Comparison of ENCODE assay signal across 14 cellular contexts in the genomic region with DNA sequence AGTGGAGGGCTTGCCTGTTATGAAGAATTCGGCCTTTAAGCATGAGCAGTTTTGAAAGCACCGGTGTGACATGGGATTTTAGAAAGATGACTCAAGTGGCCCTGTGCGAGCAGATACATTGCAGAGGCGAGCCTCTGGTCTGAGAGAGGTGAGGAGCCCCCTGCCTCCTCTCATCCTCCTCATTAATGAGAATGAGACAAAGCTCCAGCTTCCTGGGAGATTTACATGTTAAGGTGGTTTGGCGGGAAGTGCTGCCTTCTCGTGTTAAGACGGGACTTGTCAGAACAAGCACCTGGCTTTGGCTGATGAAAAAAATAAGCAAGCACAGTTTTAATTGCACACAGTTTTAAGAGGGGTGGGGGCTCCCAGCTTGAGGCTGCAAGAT.
DNase-seq lines count a peak whose midpoint lies in the region; TF ChIP-seq lines count a peak whose summit lies in the region.
"Had no signal": no experiment of that assay in that cellular context is flagged by ENCODE, and none has a peak within 500 bp of the region (broad histone marks: within the 10 kb centered on the region; RNA-seq: fewer than 3 reads in every experiment).

No MANE protein-coding gene starts in this region.

- H3K4me3 ChIP-seq in HEK293 (ENCODE audit: low read depth, low read length) (no peak overlapping the region; the same call in 1 of the 2 replicates), smooth muscle cell (no peak overlapping the region)
- H3K4me3 ChIP-seq: BLaER1, K562, left lung, testis had no signal

- peak overlapping the region; percentile 58 for H3K4me2 ChIP-seq in smooth muscle cell
- H3K4me2 ChIP-seq: BLaER1 had no signal

- H3K27ac ChIP-seq in HEK293 (ENCODE audit: extremely low read depth, low read depth, low read length) (peak overlapping the region; percentile 70), epithelial cell of prostate (peak overlapping the region; percentile 97), smooth muscle cell (ENCODE audit: low read depth) (peak overlapping the region; percentile 81)
- H3K27ac ChIP-seq: BLaER1, left lung, testis had no signal

- peak overlapping the region; percentile 32 for H3K9ac ChIP-seq in smooth muscle cell (ENCODE audit: low read depth)
- H3K9ac ChIP-seq: BLaER1 had no signal

- H3K27me3 ChIP-seq in smooth muscle cell (ENCODE audit: low read depth) = no peaks in the 10 kb centered on the region
- H3K27me3 ChIP-seq: BLaER1, left lung, testis had no signal

- H4K20me1 ChIP-seq in smooth muscle cell (ENCODE audit: low read depth) = no peaks in the 10 kb centered on the region
- H4K20me1 ChIP-seq: BLaER1 had no signal

- no peak overlapping the region for H2AFZ ChIP-seq in smooth muscle cell (ENCODE audit: low read depth)

- H3K4me1 ChIP-seq in HEK293 (ENCODE audit: control insufficient read depth, insufficient read depth, low read length) (peaks cover 9% of the 10 kb centered on the region; the same call in 1 of the 2 replicates), smooth muscle cell (ENCODE audit: low read depth) (peaks cover 36% of the 10 kb centered on the region)

- POLR2A ChIA-PET in HEK293 (lab: Yijun Ruan, JAX) = no interaction called here

- TF ChIP-seq CTCF in HEK293 (tag by site-specific recombination; IDR thresholded peaks at IDR 0.05) = no peak
- TF ChIP-seq CTCF in smooth muscle cell (IDR thresholded peaks at IDR 0.05; ENCODE audit: borderline replicate concordance, insufficient read depth, poor library complexity, severe bottlenecking) = no peak

- no peaks in the 10 kb centered on the region for H3K36me3 ChIP-seq in HEK293 (ENCODE audit: control insufficient read depth in 2 of 2, insufficient read depth in 1 of 2, low read length in 2 of 2)
- H3K36me3 ChIP-seq in smooth muscle cell (ENCODE audit: low read depth) = no peaks in the 10 kb centered on the region
- H3K36me3 ChIP-seq: BLaER1, left lung had no signal

- WGBS in smooth muscle cell (ENCODE audit: low lambda C conversion rate) = 36% methylated on average over 7 of the region's 7 CpGs

- no peaks in the 10 kb centered on the region for H3K79me2 ChIP-seq in smooth muscle cell (ENCODE audit: low read depth)

- H3K9me3 ChIP-seq in HEK293 (ENCODE audit: control insufficient read depth, insufficient read depth, low read depth, low read length) (no peaks in the 10 kb centered on the region), smooth muscle cell (replicated peaks; ENCODE audit: low read depth) (no peaks in the 10 kb centered on the region)
- H3K9me3 ChIP-seq: testis had no signal

- peaks cover 4% of the 10 kb centered on the region for H3F3A ChIP-seq in smooth muscle cell (ENCODE audit: low read depth)

- CTCF ChIA-PET in HEK293 (lab: Yijun Ruan, JAX) = interaction anchor here (0.6 to 0.7 kb wide), 4 partner anchors 40 to 679 kb away, joined by 3 to 5 read pairs (median 3); no protein-coding TSS in a partner anchor

- DNase-seq in NCI-H526 treated with DMSO at 0.1 percent for 48 hours (lab: John Stamatoyannopoulos, UW) (peak; percentile 17), epithelial cell of prostate (ENCODE audit: low read depth, low spot score) (peak; percentile 61), smooth muscle cell (lab: John Stamatoyannopoulos, UW; ENCODE audit: unreplicated experiment) (no peak), MV-4-11 (lab: John Stamatoyannopoulos, UW) (no peak), HK-2 (ENCODE audit: unreplicated experiment) (no peak), activated gamma-delta T cell treated with Interleukin-2 at 50 U/mL for 16 hours (no peak)
- DNase-seq: activated CD4-positive, alpha-beta T cell treated with anti-CD3 and anti-CD28 coated beads for 36 hours; activated effector memory CD4-positive, alpha-beta T cell treated with anti-CD3 and anti-CD28 coated beads, Interleukin-2, amount 50 U/mL, for 16 hours; left lung; NCI-H1092; testis had no signal

TF ChIP-seq in HEK293, 187 proteins besides CTCF, POLR2A, EP300 and RAD21:
- no peak for TF ChIP-seq ZNF585B (tag by site-specific recombination; IDR thresholded peaks at IDR 0.05)
- no peak for TF ChIP-seq ZNF221 (tag by site-specific recombination; IDR thresholded peaks at IDR 0.05; ENCODE audit: borderline replicate concordance)
- TF ChIP-seq ZNF324 (tag by site-specific recombination; IDR thresholded peaks at IDR 0.05) = no peak
- peak; percentile 9; the same call in 1 of the 2 replicates for TF ChIP-seq MZF1 (tag by site-specific recombination; IDR thresholded peaks at IDR 0.05; ENCODE audit: borderline replicate concordance)
- no peak for TF ChIP-seq ZNF777 (tag by site-specific recombination; IDR thresholded peaks at IDR 0.05; ENCODE audit: borderline replicate concordance)
- no peak for TF ChIP-seq ZNF24 (tag by site-specific recombination; IDR thresholded peaks at IDR 0.05)
- TF ChIP-seq ZNF211 (tag by site-specific recombination; IDR thresholded peaks at IDR 0.05; ENCODE audit: low read depth) = no peak
- no peak for TF ChIP-seq ZNF133 (tag by site-specific recombination; IDR thresholded peaks at IDR 0.05)
- TF ChIP-seq, protein P1, sequence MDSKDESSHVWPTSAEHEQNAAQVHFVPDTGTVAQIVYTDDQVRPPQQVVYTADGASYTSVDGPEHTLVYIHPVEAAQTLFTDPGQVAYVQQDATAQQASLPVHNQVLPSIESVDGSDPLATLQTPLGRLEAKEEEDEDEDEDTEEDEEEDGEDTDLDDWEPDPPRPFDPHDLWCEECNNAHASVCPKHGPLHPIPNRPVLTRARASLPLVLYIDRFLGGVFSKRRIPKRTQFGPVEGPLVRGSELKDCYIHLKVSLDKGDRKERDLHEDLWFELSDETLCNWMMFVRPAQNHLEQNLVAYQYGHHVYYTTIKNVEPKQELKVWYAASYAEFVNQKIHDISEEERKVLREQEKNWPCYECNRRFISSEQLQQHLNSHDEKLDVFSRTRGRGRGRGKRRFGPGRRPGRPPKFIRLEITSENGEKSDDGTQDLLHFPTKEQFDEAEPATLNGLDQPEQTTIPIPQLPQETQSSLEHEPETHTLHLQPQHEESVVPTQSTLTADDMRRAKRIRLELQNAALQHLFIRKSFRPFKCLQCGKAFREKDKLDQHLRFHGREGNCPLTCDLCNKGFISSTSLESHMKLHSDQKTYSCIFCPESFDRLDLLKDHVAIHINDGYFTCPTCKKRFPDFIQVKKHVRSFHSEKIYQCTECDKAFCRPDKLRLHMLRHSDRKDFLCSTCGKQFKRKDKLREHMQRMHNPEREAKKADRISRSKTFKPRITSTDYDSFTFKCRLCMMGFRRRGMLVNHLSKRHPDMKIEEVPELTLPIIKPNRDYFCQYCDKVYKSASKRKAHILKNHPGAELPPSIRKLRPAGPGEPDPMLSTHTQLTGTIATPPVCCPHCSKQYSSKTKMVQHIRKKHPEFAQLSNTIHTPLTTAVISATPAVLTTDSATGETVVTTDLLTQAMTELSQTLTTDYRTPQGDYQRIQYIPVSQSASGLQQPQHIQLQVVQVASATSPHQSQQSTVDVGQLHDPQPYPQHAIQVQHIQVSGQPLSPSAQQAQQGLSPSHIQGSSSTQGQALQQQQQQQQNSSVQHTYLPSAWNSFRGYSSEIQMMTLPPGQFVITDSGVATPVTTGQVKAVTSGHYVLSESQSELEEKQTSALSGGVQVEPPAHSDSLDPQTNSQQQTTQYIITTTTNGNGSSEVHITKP (tag by site-specific recombination; IDR thresholded peaks at IDR 0.05) = peak; percentile 66
- TF ChIP-seq BCL11B (tag by site-specific recombination; IDR thresholded peaks at IDR 0.05; ENCODE audit: low read depth) = no peak
- no peak for TF ChIP-seq ZNF202 (tag by site-specific recombination; IDR thresholded peaks at IDR 0.05; ENCODE audit: borderline replicate concordance)
- TF ChIP-seq ZFHX2 (tag by site-specific recombination; conservative IDR thresholded peaks at IDR 0.05) = no peak
- 0 out of 2 replicates have a peak, but pooled peaks have one; percentile 23 for TF ChIP-seq TRIM28 (IDR thresholded peaks at IDR 0.05; ENCODE audit: borderline replicate concordance, low read length)
- TF ChIP-seq, protein P2, sequence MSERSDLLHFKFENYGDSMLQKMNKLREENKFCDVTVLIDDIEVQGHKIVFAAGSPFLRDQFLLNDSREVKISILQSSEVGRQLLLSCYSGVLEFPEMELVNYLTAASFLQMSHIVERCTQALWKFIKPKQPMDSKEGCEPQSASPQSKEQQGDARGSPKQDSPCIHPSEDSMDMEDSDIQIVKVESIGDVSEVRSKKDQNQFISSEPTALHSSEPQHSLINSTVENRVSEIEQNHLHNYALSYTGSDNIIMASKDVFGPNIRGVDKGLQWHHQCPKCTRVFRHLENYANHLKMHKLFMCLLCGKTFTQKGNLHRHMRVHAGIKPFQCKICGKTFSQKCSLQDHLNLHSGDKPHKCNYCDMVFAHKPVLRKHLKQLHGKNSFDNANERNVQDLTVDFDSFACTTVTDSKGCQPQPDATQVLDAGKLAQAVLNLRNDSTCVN (tag by site-specific recombination; optimal IDR thresholded peaks at IDR 0.05) = peak; percentile 12
- no peak for TF ChIP-seq ZNF707 (tag by site-specific recombination; IDR thresholded peaks at IDR 0.05)
- TF ChIP-seq ZNF660 (tag by site-specific recombination; IDR thresholded peaks at IDR 0.05) = no peak
- no peak for TF ChIP-seq ZEB2 (tag by site-specific recombination; IDR thresholded peaks at IDR 0.05)
- TF ChIP-seq ZNF274 (IDR thresholded peaks at IDR 0.05; ENCODE audit: low read length) = no peak
- TF ChIP-seq ZNF274 (tag by site-specific recombination; IDR thresholded peaks at IDR 0.05; ENCODE audit: borderline replicate concordance) = no peak

Comparison
In these comparisons a context has a peak if more than half of its experiments do, and no peak if none do; other contexts are left out.
1. DNase-seq: peak in NCI-H526 treated with DMSO at 0.1 percent for 48 hours (single experiment) and epithelial cell of prostate (single experiment); none in smooth muscle cell (single experiment), MV-4-11 (single experiment), HK-2 (single experiment) and activated gamma-delta T cell treated with Interleukin-2 at 50 U/mL for 16 hours (single experiment).
2. Peak in every context shown above with its lines, with median percentiles within 50 percentile points of each other: H3K27ac ChIP-seq.